Comparison of ENCODE assay signal across 13 cellular contexts in genomic region chr9:111148390-111148993, GRCh38.
DNase-seq lines count a peak whose midpoint lies in the region; ATAC-seq and TF ChIP-seq lines count a peak whose summit lies in the region.
"Had no signal": no experiment of that assay in that cellular context is flagged by ENCODE, and none has a peak within 500 bp of the region (broad histone marks: within the 10 kb centered on the region; RNA-seq: fewer than 3 reads in every experiment).

No MANE protein-coding gene starts in this region.

- no peak overlapping the region for H3K4me3 ChIP-seq in neural progenitor cell
- H3K4me3 ChIP-seq: smooth muscle cell had no signal

- peak; percentile 84 for ATAC-seq in GM18511 (IDR thresholded peaks at IDR 0.05; ENCODE audit: unreplicated experiment)
- ATAC-seq in HG02678 (IDR thresholded peaks at IDR 0.05; ENCODE audit: unreplicated experiment) = peak; percentile 83
- ATAC-seq in HG03342 (IDR thresholded peaks at IDR 0.05; ENCODE audit: unreplicated experiment) = no peak
- ATAC-seq in GM18519 (IDR thresholded peaks at IDR 0.05; ENCODE audit: low FRiP score, unreplicated experiment) = no peak

- no peak overlapping the region for H3K27ac Mint-ChIP-seq in neural progenitor cell
- H3K27ac Mint-ChIP-seq: activated CD4-positive, alpha-beta T cell treated with anti-CD3 and anti-CD28 coated beads, Interleukin-2, amount 10 ng/mL, durations not matched to agents 7 days and 5 days had no signal

- H3K79me2 ChIP-seq in neural progenitor cell (ENCODE audit: low read depth) = no peaks in the 10 kb centered on the region

- H3K36me3 ChIP-seq in neural progenitor cell = no peaks in the 10 kb centered on the region

- H3K27me3 ChIP-seq in neural progenitor cell = no peaks in the 10 kb centered on the region

- peaks cover 4% of the 10 kb centered on the region for H3K27me3 Mint-ChIP-seq in neural progenitor cell (ENCODE audit: insufficient read depth, low read depth)
- H3K27me3 Mint-ChIP-seq: activated CD4-positive, alpha-beta T cell treated with anti-CD3 and anti-CD28 coated beads, Interleukin-2, amount 10 ng/mL, durations not matched to agents 7 days and 5 days had no signal

- H3K4me1 ChIP-seq in neural progenitor cell = no peaks in the 10 kb centered on the region

- H3K9me3 ChIP-seq in neural progenitor cell (ENCODE audit: low read depth) = no peaks in the 10 kb centered on the region

- no peaks in the 10 kb centered on the region for H4K20me1 ChIP-seq in neural progenitor cell (ENCODE audit: low read depth)

- no peaks in the 10 kb centered on the region for H3K36me3 Mint-ChIP-seq in neural progenitor cell

- peak; percentile 2 for DNase-seq in T1000 (lab: John Stamatoyannopoulos, UW)
- DNase-seq in neural progenitor cell (ENCODE audit: low spot score) = no peak
- DNase-seq in NCI-H1417 treated with DMSO at 0.1 percent for 48 hours (lab: John Stamatoyannopoulos, UW) = no peak
- DNase-seq in GM03348 (ENCODE audit: low spot score) = no peak
- DNase-seq: activated CD4-positive, alpha-beta T cell treated with anti-CD3 and anti-CD28 coated beads, Interleukin-2, amount 10 ng/mL, durations not matched to agents 7 days and 5 days; activated naive CD4-positive, alpha-beta T cell treated with Interleukin-2 at 50 U/mL for 16 hours; hypothalamus; NCI-H2171 had no signal

- H3K4me1 Mint-ChIP-seq in neural progenitor cell = peaks cover 3% of the 10 kb centered on the region
- H3K4me1 Mint-ChIP-seq: activated CD4-positive, alpha-beta T cell treated with anti-CD3 and anti-CD28 coated beads, Interleukin-2, amount 10 ng/mL, durations not matched to agents 7 days and 5 days had no signal

- TF ChIP-seq CTCF in neural progenitor cell (IDR thresholded peaks at IDR 0.05) = no peak

- H3K9me3 Mint-ChIP-seq in neural progenitor cell = no peaks in the 10 kb centered on the region
- H3K9me3 Mint-ChIP-seq: activated CD4-positive, alpha-beta T cell treated with anti-CD3 and anti-CD28 coated beads, Interleukin-2, amount 10 ng/mL, durations not matched to agents 7 days and 5 days had no signal

- peak overlapping the region; percentile 78 for H2AFZ ChIP-seq in neural progenitor cell (replicated peaks)

- H3K4me3 Mint-ChIP-seq in neural progenitor cell = no peak overlapping the region
- H3K4me3 Mint-ChIP-seq: activated CD4-positive, alpha-beta T cell treated with anti-CD3 and anti-CD28 coated beads, Interleukin-2, amount 10 ng/mL, durations not matched to agents 7 days and 5 days had no signal

- no peak overlapping the region for H3K9ac ChIP-seq in neural progenitor cell

- H3K27ac ChIP-seq in neural progenitor cell = no peak overlapping the region

- H3K4me2 ChIP-seq in neural progenitor cell = no peak overlapping the region
- H3K4me2 ChIP-seq: smooth muscle cell had no signal

- no peaks in the 10 kb centered on the region for H3F3A ChIP-seq in neural progenitor cell (ENCODE audit: low read depth)

Comparison
In these comparisons a context has a peak if more than half of its experiments do, and no peak if none do; other contexts are left out.
1. ATAC-seq: peak in GM18511 (single experiment) and HG02678 (single experiment); none in HG03342 (single experiment) and GM18519 (single experiment).